10 cellular contexts compared by ENCODE assay signal in genomic region chr21:32878654-32879053, GRCh38.
"Had no signal": no experiment of that assay in that cellular context is flagged by ENCODE, and none has a peak within 500 bp of the region (broad histone marks: within the 10 kb centered on the region; RNA-seq: fewer than 3 reads in every experiment).

No MANE protein-coding gene starts in this region.

- ATAC-seq: WTC11 had no signal

- H3K4me3 ChIP-seq: colonic mucosa, stomach, vagina had no signal

- H3K9me3 Mint-ChIP-seq: activated CD4-positive, alpha-beta T cell treated with anti-CD3 and anti-CD28 coated beads, Interleukin-2, amount 10 ng/mL, durations not matched to agents 24 days and 14 days had no signal

- H3K36me3 Mint-ChIP-seq: WTC11 had no signal

- H3K4me3 Mint-ChIP-seq: activated CD4-positive, alpha-beta T cell treated with anti-CD3 and anti-CD28 coated beads, Interleukin-2, amount 10 ng/mL, durations not matched to agents 24 days and 14 days; neural crest cell; WTC11 had no signal

- H3K27me3 ChIP-seq: colonic mucosa, stomach, vagina had no signal

- FAIRE-seq: keratinocyte had no signal

- H3K4me1 Mint-ChIP-seq: activated CD4-positive, alpha-beta T cell treated with anti-CD3 and anti-CD28 coated beads, Interleukin-2, amount 10 ng/mL, durations not matched to agents 24 days and 14 days; neural crest cell; WTC11 had no signal

- H3K36me3 ChIP-seq: colonic mucosa, stomach, vagina had no signal

- DNase-seq: activated CD4-positive, alpha-beta T cell treated with anti-CD3 and anti-CD28 coated beads, Interleukin-2, amount 10 ng/mL, durations not matched to agents 24 days and 14 days; activated naive CD4-positive, alpha-beta T cell treated with Interleukin-2 at 50 U/mL for 16 hours; caudate nucleus; colonic mucosa; effector memory CD4-positive, alpha-beta T cell; stomach had no signal

- H3K27ac ChIP-seq: colonic mucosa, stomach, vagina had no signal

- H3K4me1 ChIP-seq: colonic mucosa, stomach, vagina had no signal

- H3K9me3 ChIP-seq: colonic mucosa, stomach, vagina had no signal

- H3K27ac Mint-ChIP-seq: activated CD4-positive, alpha-beta T cell treated with anti-CD3 and anti-CD28 coated beads, Interleukin-2, amount 10 ng/mL, durations not matched to agents 24 days and 14 days; WTC11 had no signal
